ENCODE assay signal across 17 cellular contexts in genomic region chr9:126880947-126881332, GRCh38. TPM values are rescaled to one million over a fixed set of nuclear protein-coding genes. Genes with fewer than 3 reads are reported as not detected.
DNase-seq lines count a peak whose midpoint lies in the region; ATAC-seq and TF ChIP-seq lines count a peak whose summit lies in the region.
"Had no signal": no experiment of that assay in that cellular context is flagged by ENCODE, and none has a peak within 500 bp of the region (broad histone marks: within the 10 kb centered on the region; RNA-seq: fewer than 3 reads in every experiment).

No MANE protein-coding gene starts in this region.

- H3K36me3 Mint-ChIP-seq in MCF 10A (ENCODE audit: insufficient read depth, unreplicated experiment), result peaks cover 26% of the 10 kb centered on the region
- peaks cover 7 to 28% (median 16%) of the 10 kb centered on the region in 5 donors for H3K36me3 Mint-ChIP-seq in naive thymus-derived CD4-positive, alpha-beta T cell

- TF ChIP-seq POLR2A in breast epithelium (IDR thresholded peaks at IDR 0.05), result no peak

- H3K9me3 Mint-ChIP-seq in MCF 10A (ENCODE audit: unreplicated experiment), result no peaks in the 10 kb centered on the region
- peaks cover 0 to 1% (median 0%) of the 10 kb centered on the region in 11 donors for H3K9me3 Mint-ChIP-seq in naive thymus-derived CD4-positive, alpha-beta T cell

- H3K36me3 ChIP-seq in breast epithelium, result peaks cover 5% of the 10 kb centered on the region
- peaks cover 0 to 19% (median 9%) of the 10 kb centered on the region in 3 experiments for H3K36me3 ChIP-seq in naive thymus-derived CD4-positive, alpha-beta T cell (ENCODE audit: control insufficient read depth in 2 of 3, insufficient read depth in 3 of 3, low read length in 3 of 3)

- TF ChIP-seq CTCF in MCF 10A (IDR thresholded peaks at IDR 0.05; ENCODE audit: unreplicated experiment), result no peak
- TF ChIP-seq CTCF in breast epithelium (IDR thresholded peaks at IDR 0.05), result no peak

- DNase-seq in MCF 10A (ENCODE audit: unreplicated experiment), result no peak
- DNase-seq in breast epithelium (ENCODE audit: low spot score in 2 of 2), result no peak
- peak; percentile 35 to 71 for DNase-seq in hippocampal formation (lab: John Stamatoyannopoulos, UW)
- DNase-seq in superior temporal gyrus (ENCODE audit: extremely low spot score), result peak; percentile 69
- DNase-seq in naive thymus-derived CD4-positive, alpha-beta T cell, result no peak
- DNase-seq: MG63, NCI-H1105 treated with DMSO at 0.1 percent for 48 hours, NCI-H187 treated with DMSO at 0.1 percent for 48 hours, NCI-H446 treated with DMSO at 0.1 percent for 48 hours, NCI-H748 treated with DMSO at 0.1 percent for 48 hours, PC-9 had no signal

- H3K4me3 Mint-ChIP-seq in MCF 10A (ENCODE audit: unreplicated experiment), result no peak overlapping the region
- H3K4me3 Mint-ChIP-seq in naive thymus-derived CD4-positive, alpha-beta T cell, result no peak overlapping the region

- no peak overlapping the region for H3K4me3 ChIP-seq in breast epithelium
- no peak overlapping the region for H3K4me3 ChIP-seq in naive thymus-derived CD4-positive, alpha-beta T cell (ENCODE audit: low read length)
- H3K4me3 ChIP-seq: BLaER1, MG63, PC-9 had no signal

- no peaks in the 10 kb centered on the region for H3K9me3 ChIP-seq in breast epithelium
- no peaks in the 10 kb centered on the region for H3K9me3 ChIP-seq in naive thymus-derived CD4-positive, alpha-beta T cell (ENCODE audit: control insufficient read depth in 2 of 3, low read length in 3 of 3)
- H3K9me3 ChIP-seq: BLaER1, MG63 had no signal

- ATAC-seq in GM21423 (IDR thresholded peaks at IDR 0.05; ENCODE audit: unreplicated experiment), result no peak
- ATAC-seq in naive thymus-derived CD4-positive, alpha-beta T cell, result no peak
- ATAC-seq in activated CD4-positive, CD25-positive, alpha-beta regulatory T cell treated with anti-CD3 and anti-CD28 coated beads, Interleukin-2, amount 50 U/mL, for 24 hours, result no peak

- no peaks in the 10 kb centered on the region for H3K27me3 Mint-ChIP-seq in MCF 10A (ENCODE audit: insufficient read depth, unreplicated experiment)
- H3K27me3 Mint-ChIP-seq in naive thymus-derived CD4-positive, alpha-beta T cell, result no peaks in the 10 kb centered on the region

- CTCF ChIA-PET in MCF 10A (lab: Yijun Ruan, JAX), result no interaction called here
- CTCF ChIA-PET in naive thymus-derived CD4-positive, alpha-beta T cell (lab: Charles Lee), result no interaction called here

- H3K27ac Mint-ChIP-seq in MCF 10A (ENCODE audit: low read depth, unreplicated experiment), result no peak overlapping the region
- no peak overlapping the region for H3K27ac Mint-ChIP-seq in naive thymus-derived CD4-positive, alpha-beta T cell

- POLR2A ChIA-PET in MCF 10A (lab: Yijun Ruan, JAX), result interaction anchor here (0.8 kb wide), 1 partner anchor 15 kb away, joined by 3 read pairs; no protein-coding TSS in a partner anchor
- POLR2A ChIA-PET in naive thymus-derived CD4-positive, alpha-beta T cell (lab: Charles Lee), result no interaction called here

- no peaks in the 10 kb centered on the region for H3K4me1 Mint-ChIP-seq in MCF 10A (ENCODE audit: insufficient read depth, unreplicated experiment)
- peaks cover 17 to 27% (median 20%) of the 10 kb centered on the region in 7 donors for H3K4me1 Mint-ChIP-seq in naive thymus-derived CD4-positive, alpha-beta T cell

- TSS peak; percentile 14 for BruUV-seq in MCF 10A (replicated peaks; lab: Mats Ljungman, UMichigan)

- no peaks in the 10 kb centered on the region for H3K4me1 ChIP-seq in breast epithelium
- H3K4me1 ChIP-seq in naive thymus-derived CD4-positive, alpha-beta T cell (ENCODE audit: control insufficient read depth in 2 of 2, insufficient read depth in 2 of 2, low read length in 2 of 2), result peaks cover 0 to 9% of the 10 kb centered on the region in 2 donors
- H3K4me1 ChIP-seq: BLaER1 had no signal

- no peak overlapping the region for H3K27ac ChIP-seq in breast epithelium
- H3K27ac ChIP-seq in cingulate gyrus (ENCODE audit: low read depth, low read length), result peak overlapping the region; percentile 44
- no peak overlapping the region for H3K27ac ChIP-seq in naive thymus-derived CD4-positive, alpha-beta T cell (ENCODE audit: low read depth, low read length)
- H3K27ac ChIP-seq: 22Rv1, BLaER1, KMS-11, PC-9 had no signal

- H3K27me3 ChIP-seq in breast epithelium, result no peaks in the 10 kb centered on the region
- H3K27me3 ChIP-seq in naive thymus-derived CD4-positive, alpha-beta T cell (ENCODE audit: control insufficient read depth in 2 of 2, insufficient read depth in 2 of 2, low read length in 2 of 2), result no peaks in the 10 kb centered on the region
- H3K27me3 ChIP-seq: BLaER1, MG63 had no signal

- intact Hi-C loops in MCF 10A (cut with micrococcal nuclease) (no loop called here), breast epithelium (cut with DNase I; ENCODE audit: low total_unique reads) (no loop called here)
- intact Hi-C loops in naive thymus-derived CD4-positive, alpha-beta T cell (cut with micrococcal nuclease), result no loop called here

RNA-seq across cellular contexts. Expression of gene ZBTB34, which starts 20.5 kb away (rescaled TPM):
- total RNA-seq in MCF 10A (2022) (4.6 and 6.9 TPM in 2 replicates), breast epithelium (10 to 100 TPM in 2 of 3 donors, 1 to 10 TPM in 1; 9.2 to 13.9 (median 12.2) TPM)
- 1 to 10 TPM; 5.2 to 9.4 (median 8.8) TPM for total RNA-seq in naive thymus-derived CD4-positive, alpha-beta T cell
- polyA plus RNA-seq in naive thymus-derived CD4-positive, alpha-beta T cell, result 1 to 10 TPM in 1 of 2 donors, under 1 TPM in 1; 0.73 to 1.2 TPM

RNA-seq across cellular contexts. Expression of gene RALGPS1, which starts 33.6 kb away (rescaled TPM):
- total RNA-seq in MCF 10A (2022), result 2.4 and 3.3 TPM in 2 replicates
- 10 to 100 TPM in 2 of 3 donors, 1 to 10 TPM in 1; 5.8 to 30.7 (median 15.1) TPM for total RNA-seq in breast epithelium
- 1 to 10 TPM; 2.6 to 8.3 (median 5.8) TPM for total RNA-seq in naive thymus-derived CD4-positive, alpha-beta T cell
- polyA plus RNA-seq in naive thymus-derived CD4-positive, alpha-beta T cell, result 1 to 10 TPM; 1.0 to 1.4 TPM

Comparison
In these comparisons a context has a peak if more than half of its experiments do, and no peak if none do; other contexts are left out.
1. DNase-seq: peak in hippocampal formation (2 of 2) and superior temporal gyrus (single experiment); none in MCF 10A (single experiment), breast epithelium (0 of 2) and naive thymus-derived CD4-positive, alpha-beta T cell (0 of 9).